ENCODE assay signal across 7 cellular contexts in the genomic region with DNA sequence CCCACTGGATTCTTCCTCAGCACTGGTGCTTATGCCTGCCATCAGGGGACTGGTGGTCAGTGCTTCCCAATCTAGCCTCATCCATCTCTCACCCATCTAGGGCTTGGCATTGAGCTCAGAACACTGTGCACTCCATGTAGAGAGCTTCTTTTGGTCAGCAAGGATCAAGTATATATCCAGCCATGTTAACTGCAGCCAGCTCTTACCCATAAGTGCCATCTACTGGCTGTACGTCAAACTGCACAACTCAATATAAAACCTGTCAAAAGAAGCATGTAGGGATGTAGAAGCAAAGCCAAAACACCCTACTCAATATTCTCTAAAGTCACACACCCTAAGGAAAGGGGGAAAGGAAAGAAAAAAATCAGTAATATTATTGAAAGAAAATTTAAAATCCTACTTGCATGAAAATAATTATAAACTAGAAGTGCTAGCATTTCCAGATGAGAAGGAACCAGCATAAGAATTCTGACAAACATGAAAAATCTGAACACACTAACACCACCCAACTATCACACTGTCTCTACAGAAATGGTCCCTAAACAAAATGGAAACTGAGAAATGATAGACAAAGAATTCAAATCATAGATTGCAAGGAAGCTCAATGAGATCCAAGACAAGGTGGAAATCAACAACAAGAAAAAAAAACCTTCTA.
DNase-seq lines count a peak whose midpoint lies in the region; ATAC-seq lines count a peak whose summit lies in the region.

No MANE protein-coding gene starts in this region.

- in situ Hi-C loops in G401 (cut with HindIII; ENCODE audit: low sequenced_read_pairs) (no loop called here), T47D (cut with HindIII; ENCODE audit: low pct_unique_long_range_greater_than_20kb, low sequenced_read_pairs) (no loop called here)

- DNase-seq in G401 (ENCODE audit: low spot score): peak; percentile 47
- peak; percentile 63 for DNase-seq in NCI-H526 treated with DMSO at 0.1 percent for 48 hours (lab: John Stamatoyannopoulos, UW)
- DNase-seq in T47D (ENCODE audit: low read depth in 1 of 2, low spot score in 1 of 2): peak; percentile 5 to 71
- peak; percentile 75 for DNase-seq in left kidney (ENCODE audit: low read depth, low spot score)
- DNase-seq in posterior vena cava (ENCODE audit: low spot score): no peak

- ATAC-seq in GM19455 (IDR thresholded peaks at IDR 0.05; ENCODE audit: unreplicated experiment) (peak; percentile 87), HG03432 (IDR thresholded peaks at IDR 0.05; ENCODE audit: unreplicated experiment) (peak; percentile 96)

- intact Hi-C loops in posterior vena cava (cut with DNase I): no loop called here
